ENCODE assay signal across 14 cellular contexts in the genomic region with DNA sequence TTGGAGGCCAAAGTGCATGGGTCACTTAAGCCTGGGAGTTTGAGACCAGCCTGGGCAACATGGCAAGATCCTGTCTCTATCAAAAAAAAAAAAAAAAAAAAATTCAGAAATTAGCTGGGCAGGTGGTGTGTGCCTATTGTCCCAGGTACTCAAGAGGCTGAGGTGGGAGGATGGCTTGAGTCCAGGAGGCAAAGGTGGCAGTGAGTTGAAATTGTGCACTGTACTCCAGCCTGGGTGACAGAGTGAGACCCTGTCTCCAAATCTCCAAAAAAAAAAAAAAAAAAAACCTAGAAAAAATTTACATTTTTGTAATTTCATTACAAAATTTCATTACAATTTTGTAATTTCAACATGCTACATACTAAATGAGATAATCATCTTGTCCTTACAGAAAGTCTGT. TPM values are rescaled to one million over a fixed set of nuclear protein-coding genes. Genes with fewer than 3 reads are reported as not detected.
A peak's percentile ranks its signal among the peaks of the same experiment; 100 is the strongest.
DNase-seq lines count a peak whose midpoint lies in the region; ATAC-seq, FAIRE-seq and TF ChIP-seq lines count a peak whose summit lies in the region.
"Had no signal": no experiment of that assay in that cellular context is flagged by ENCODE, and none has a peak within 500 bp of the region (broad histone marks: within the 10 kb centered on the region; RNA-seq: fewer than 3 reads in every experiment).

No MANE protein-coding gene starts in this region.

- intact Hi-C loops in MCF 10A (cut with micrococcal nuclease), result no loop called here
- intact Hi-C loops in breast epithelium (cut with DNase I; ENCODE audit: low total_unique reads), result no loop called here
- intact Hi-C loops in thyroid gland (cut with DNase I), result no loop called here

- H3K9me3 ChIP-seq in breast epithelium (no peaks in the 10 kb centered on the region), gastroesophageal sphincter (no peaks in the 10 kb centered on the region), thyroid gland (no peaks in the 10 kb centered on the region)
- H3K9me3 ChIP-seq: colonic mucosa had no signal

- no TSS peak for BruUV-seq in MCF 10A (replicated peaks; lab: Mats Ljungman, UMichigan)

- ATAC-seq in gastroesophageal sphincter (no peak), HG03095 (IDR thresholded peaks at IDR 0.05; ENCODE audit: unreplicated experiment) (no peak)
- ATAC-seq in activated CD4-positive, CD25-positive, alpha-beta regulatory T cell treated with anti-CD3 and anti-CD28 coated beads, Interleukin-2, amount 50 U/mL, for 24 hours, result no peak

- CTCF ChIA-PET in MCF 10A (lab: Yijun Ruan, JAX), result no interaction called here

- H3K27ac ChIP-seq in breast epithelium (peak overlapping the region in 1 of 2 donors; percentile 77), gastroesophageal sphincter (peak overlapping the region; percentile 37 to 76 (median 66)), thyroid gland (peak overlapping the region; percentile 73 to 85 (median 84))

- no peak for TF ChIP-seq CTCF in MCF 10A (IDR thresholded peaks at IDR 0.05; ENCODE audit: unreplicated experiment)
- TF ChIP-seq CTCF in breast epithelium (IDR thresholded peaks at IDR 0.05), result no peak
- TF ChIP-seq CTCF in gastroesophageal sphincter (IDR thresholded peaks at IDR 0.05), result no peak
- TF ChIP-seq CTCF in thyroid gland (IDR thresholded peaks at IDR 0.05), result no peak

- H3K4me3 ChIP-seq in breast epithelium, result no peak overlapping the region
- no peak overlapping the region for H3K4me3 ChIP-seq in gastroesophageal sphincter
- H3K4me3 ChIP-seq in thyroid gland (replicated peaks in 1 of 3), result no peak overlapping the region
- H3K4me3 ChIP-seq: colonic mucosa, hepatocyte had no signal

- no peaks in the 10 kb centered on the region for H3K27me3 Mint-ChIP-seq in MCF 10A (ENCODE audit: insufficient read depth, unreplicated experiment)
- H3K27me3 Mint-ChIP-seq: naive B cell had no signal

- H3K36me3 Mint-ChIP-seq in MCF 10A (ENCODE audit: insufficient read depth, unreplicated experiment), result peaks cover 9% of the 10 kb centered on the region
- H3K36me3 Mint-ChIP-seq: naive B cell had no signal

- no peaks in the 10 kb centered on the region for H3K9me3 Mint-ChIP-seq in MCF 10A (ENCODE audit: unreplicated experiment)
- H3K9me3 Mint-ChIP-seq: naive B cell had no signal

- H3K4me3 Mint-ChIP-seq in MCF 10A (ENCODE audit: unreplicated experiment), result no peak overlapping the region
- H3K4me3 Mint-ChIP-seq: naive B cell had no signal

- TF ChIP-seq POLR2A in breast epithelium (IDR thresholded peaks at IDR 0.05), result no peak
- no peak for TF ChIP-seq POLR2A in gastroesophageal sphincter (IDR thresholded peaks at IDR 0.05)
- no peak for TF ChIP-seq POLR2A in thyroid gland (IDR thresholded peaks at IDR 0.05)

- POLR2A ChIA-PET in MCF 10A (lab: Yijun Ruan, JAX), result interaction anchor here (0.6 to 2.8 kb wide), 2 partner anchors 27 to 41 kb away, joined by 3 to 14 read pairs; no protein-coding TSS in a partner anchor

- DNase-seq in MCF 10A (ENCODE audit: unreplicated experiment) (no peak), breast epithelium (ENCODE audit: low spot score in 2 of 2) (no peak), NCI-H345 (lab: John Stamatoyannopoulos, UW) (peak; percentile 22), thyroid gland (peak; percentile 53 to 68), frontal cortex (ENCODE audit: low spot score in 2 of 2) (no peak)
- DNase-seq: naive B cell; stimulated activated CD4-positive, alpha-beta T cell treated with anti-CD3 and anti-CD28 coated beads, Interleukin-1b, Interleukin-23, amount 100 ng/mL, for 48 hours had no signal

- TF ChIP-seq EP300 in gastroesophageal sphincter (IDR thresholded peaks at IDR 0.05), result no peak

- peaks cover 37% of the 10 kb centered on the region for H3K4me1 Mint-ChIP-seq in MCF 10A (ENCODE audit: insufficient read depth, unreplicated experiment)

- FAIRE-seq in frontal cortex (lab: Jason Lieb, UNC), result no peak
- FAIRE-seq: D721Med, GM18507 had no signal

- H3K4me1 ChIP-seq in breast epithelium (peaks cover 0 to 4% of the 10 kb centered on the region in 2 donors), gastroesophageal sphincter (peaks cover 14 to 84% (median 15%) of the 10 kb centered on the region in 3 donors), thyroid gland (peaks cover 73 to 92% of the 10 kb centered on the region in 2 donors)

- H3K27ac Mint-ChIP-seq in MCF 10A (ENCODE audit: low read depth, unreplicated experiment), result peak overlapping the region; percentile 47

- no peaks in the 10 kb centered on the region for H3K27me3 ChIP-seq in breast epithelium
- no peaks in the 10 kb centered on the region for H3K27me3 ChIP-seq in gastroesophageal sphincter
- no peaks in the 10 kb centered on the region for H3K27me3 ChIP-seq in thyroid gland
- H3K27me3 ChIP-seq: colonic mucosa, hepatocyte had no signal

- no peaks in the 10 kb centered on the region for H3K36me3 ChIP-seq in breast epithelium
- H3K36me3 ChIP-seq in gastroesophageal sphincter, result no peaks in the 10 kb centered on the region
- no peaks in the 10 kb centered on the region for H3K36me3 ChIP-seq in thyroid gland
- H3K36me3 ChIP-seq: colonic mucosa had no signal

RNA-seq across cellular contexts. Expression of gene SYNE2, which starts 42.7 kb away (rescaled TPM):
- total RNA-seq in MCF 10A (2022), result 51.2 and 67.4 TPM in 2 replicates
- total RNA-seq in breast epithelium, result 100 to 1,000 TPM in 2 of 3 donors, 10 to 100 TPM in 1; 81.4 to 308 (median 303) TPM
- 100 to 1,000 TPM in 3 of 4 donors, 10 to 100 TPM in 1; 65.8 to 174 (median 126) TPM for total RNA-seq in gastroesophageal sphincter
- total RNA-seq in thyroid gland, result 100 to 1,000 TPM; 314 to 379 (median 342) TPM
- total RNA-seq in frontal cortex, result 109 TPM

Comparison
In these comparisons a context has a peak if more than half of its experiments do, and no peak if none do; other contexts are left out.
1. DNase-seq: peak in NCI-H345 (single experiment) and thyroid gland (2 of 2); none in MCF 10A (single experiment), breast epithelium (0 of 2) and frontal cortex (0 of 2).